In the genomic region with DNA sequence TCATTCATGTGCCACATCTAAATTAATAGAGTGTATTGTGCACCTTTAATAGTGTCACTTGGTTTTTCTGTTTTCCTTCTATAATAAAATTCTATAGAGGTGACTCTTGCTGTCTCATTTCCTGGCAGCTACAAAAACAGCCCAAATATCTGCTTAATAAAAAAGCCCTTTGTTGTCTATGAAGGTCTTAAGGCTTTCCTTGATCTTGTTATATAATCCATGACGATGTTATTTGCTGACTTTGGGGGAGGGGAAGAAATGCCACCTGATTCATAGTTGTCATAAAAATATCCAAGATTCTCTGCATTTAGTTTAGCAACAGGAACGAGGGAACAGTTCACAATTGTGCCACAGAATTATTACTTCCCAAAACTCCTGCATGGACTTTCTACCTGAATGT, we compare ENCODE assay signal across 10 cellular contexts. TPM values are rescaled to one million over a fixed set of nuclear protein-coding genes. Genes with fewer than 3 reads are reported as not detected.
DNase-seq lines count a peak whose midpoint lies in the region; TF ChIP-seq lines count a peak whose summit lies in the region.
"Had no signal": no experiment of that assay in that cellular context is flagged by ENCODE, and none has a peak within 500 bp of the region (broad histone marks: within the 10 kb centered on the region; RNA-seq: fewer than 3 reads in every experiment).

No MANE protein-coding gene starts in this region.

- H4K20me1 ChIP-seq in DOHH2 (ENCODE audit: control insufficient read depth, insufficient read depth, low read depth, low read length) (no peaks in the 10 kb centered on the region), OCI-LY7 (ENCODE audit: insufficient read depth, low read length) (no peaks in the 10 kb centered on the region)

- H3F3A ChIP-seq in DOHH2 (ENCODE audit: control insufficient read depth, insufficient read depth): peaks cover 11% of the 10 kb centered on the region

- H3K27me3 Mint-ChIP-seq in activated CD4-positive, alpha-beta T cell treated with anti-CD3 and anti-CD28 coated beads, Interleukin-2, amount 10 ng/mL, durations not matched to agents 24 days and 14 days: no peaks in the 10 kb centered on the region

- H3K27ac Mint-ChIP-seq in activated CD4-positive, alpha-beta T cell treated with anti-CD3 and anti-CD28 coated beads, Interleukin-2, amount 10 ng/mL, durations not matched to agents 24 days and 14 days: no peak overlapping the region

- H3K4me3 ChIP-seq in DOHH2 (ENCODE audit: low read length): peak overlapping the region; percentile 80
- H3K4me3 ChIP-seq in OCI-LY7 (ENCODE audit: low read depth, low read length, poor library complexity, severe bottlenecking): peak overlapping the region; percentile 72
- H3K4me3 ChIP-seq in epithelial cell of esophagus (ENCODE audit: low read length): no peak overlapping the region
- H3K4me3 ChIP-seq in prostate gland: no peak overlapping the region
- H3K4me3 ChIP-seq: MG63 had no signal

- H3K4me3 Mint-ChIP-seq in activated CD4-positive, alpha-beta T cell treated with anti-CD3 and anti-CD28 coated beads, Interleukin-2, amount 10 ng/mL, durations not matched to agents 24 days and 14 days: no peak overlapping the region

- no peaks in the 10 kb centered on the region for H3K27me3 ChIP-seq in DOHH2 (ENCODE audit: control insufficient read depth, low read length)
- no peaks in the 10 kb centered on the region for H3K27me3 ChIP-seq in prostate gland (replicated peaks; ENCODE audit: insufficient read depth)
- H3K27me3 ChIP-seq: MG63 had no signal

- no peak overlapping the region for H3K27ac ChIP-seq in DOHH2 (ENCODE audit: low read depth, low read length)
- H3K27ac ChIP-seq in OCI-LY7 (ENCODE audit: low read depth, low read length, poor library complexity, severe bottlenecking): peak overlapping the region; percentile 88
- peak overlapping the region; percentile 31 to 84 for H3K27ac ChIP-seq in prostate gland

- peaks cover 8% of the 10 kb centered on the region for H3K4me1 Mint-ChIP-seq in activated CD4-positive, alpha-beta T cell treated with anti-CD3 and anti-CD28 coated beads, Interleukin-2, amount 10 ng/mL, durations not matched to agents 24 days and 14 days

- H3K9me3 ChIP-seq in DOHH2 (ENCODE audit: control insufficient read depth, insufficient read depth, low read length): no peaks in the 10 kb centered on the region
- H3K9me3 ChIP-seq in OCI-LY7 (ENCODE audit: low read length): no peaks in the 10 kb centered on the region
- H3K9me3 ChIP-seq in prostate gland: no peaks in the 10 kb centered on the region
- H3K9me3 ChIP-seq: Caco-2, MG63 had no signal

- TF ChIP-seq CTCF in DOHH2 (IDR thresholded peaks at IDR 0.05; ENCODE audit: low read depth, low read length, poor library complexity, severe bottlenecking) (no peak), OCI-LY7 (conservative IDR thresholded peaks at IDR 0.05; ENCODE audit: low read length) (no peak), epithelial cell of esophagus (IDR thresholded peaks at IDR 0.05; ENCODE audit: insufficient read depth, low read depth, low read length, missing control alignments) (no peak), prostate gland (IDR thresholded peaks at IDR 0.05) (no peak)

- no peaks in the 10 kb centered on the region for H3K9me3 Mint-ChIP-seq in activated CD4-positive, alpha-beta T cell treated with anti-CD3 and anti-CD28 coated beads, Interleukin-2, amount 10 ng/mL, durations not matched to agents 24 days and 14 days

- H3K4me2 ChIP-seq in DOHH2 (ENCODE audit: low read length) (peak overlapping the region; percentile 67), OCI-LY7 (ENCODE audit: low read length) (peak overlapping the region; percentile 91)

- BruUV-seq in OCI-LY7 (replicated peaks; lab: Mats Ljungman, UMichigan): no TSS peak

- DNase-seq in OCI-LY7 (ENCODE audit: low spot score) (no peak), epithelial cell of esophagus (ENCODE audit: low read depth) (peak; percentile 36), prostate gland (ENCODE audit: low spot score) (no peak), T-helper 9 cell (no peak), DMS79 (lab: John Stamatoyannopoulos, UW) (no peak), HT-29 (ENCODE audit: low spot score) (no peak)
- no peak for DNase-seq in activated CD4-positive, alpha-beta T cell treated with anti-CD3 and anti-CD28 coated beads, Interleukin-2, amount 10 ng/mL, durations not matched to agents 24 days and 14 days
- DNase-seq: Caco-2, MG63 had no signal

- H3K4me1 ChIP-seq in DOHH2 (ENCODE audit: control insufficient read depth, low read length) (peaks cover 85% of the 10 kb centered on the region), OCI-LY7 (ENCODE audit: insufficient read depth, low read length, poor library complexity, severe bottlenecking) (peaks cover 91% of the 10 kb centered on the region), prostate gland (replicated peaks) (no peaks in the 10 kb centered on the region)

- H3K36me3 Mint-ChIP-seq in activated CD4-positive, alpha-beta T cell treated with anti-CD3 and anti-CD28 coated beads, Interleukin-2, amount 10 ng/mL, durations not matched to agents 24 days and 14 days (ENCODE audit: low read depth): peaks cover 1% of the 10 kb centered on the region

- intact Hi-C loops in OCI-LY7 (cut with micrococcal nuclease; ENCODE audit: unreplicated experiment) (loop anchor here (2.0 to 5.0 kb wide), 2 partner anchors 133 to 222 kb away; no protein-coding TSS in a partner anchor), prostate gland (cut with DNase I) (no loop called here)
- intact Hi-C loops in activated CD4-positive, alpha-beta T cell treated with anti-CD3 and anti-CD28 coated beads, Interleukin-2, amount 10 ng/mL, durations not matched to agents 24 days and 14 days (cut with micrococcal nuclease): loop anchor here (5.0 kb wide), 1 partner anchor 53 kb away; no protein-coding TSS in a partner anchor

- no peak overlapping the region for H2AFZ ChIP-seq in OCI-LY7 (ENCODE audit: low read length)

- H3K36me3 ChIP-seq in DOHH2 (ENCODE audit: control insufficient read depth, low read length): no peaks in the 10 kb centered on the region
- peaks cover 27% of the 10 kb centered on the region for H3K36me3 ChIP-seq in OCI-LY7 (ENCODE audit: insufficient read depth, low read length)
- no peaks in the 10 kb centered on the region for H3K36me3 ChIP-seq in prostate gland
- H3K36me3 ChIP-seq: MG63 had no signal

- H3K9me2 ChIP-seq in DOHH2 (replicated peaks; ENCODE audit: control insufficient read depth, low read length) (no peaks in the 10 kb centered on the region), OCI-LY7 (ENCODE audit: insufficient read depth, low read length) (no peaks in the 10 kb centered on the region)

- POLR2A ChIA-PET in OCI-LY7 (lab: Charles Lee): interaction anchor here (0.6 to 8.4 kb wide), 6 partner anchors 10 to 277 kb away, joined by 3 to 114 read pairs (median 5); no protein-coding TSS in a partner anchor

- H3K79me2 ChIP-seq in DOHH2 (ENCODE audit: control insufficient read depth, low read length) (peaks cover 25% of the 10 kb centered on the region), OCI-LY7 (ENCODE audit: insufficient read depth, low read depth, low read length) (peaks cover 91% of the 10 kb centered on the region)

- CTCF ChIA-PET in OCI-LY7 (lab: Charles Lee; ENCODE audit: unreplicated experiment): no interaction called here

- WGBS in prostate gland: 23% methylated on average over 2 of the region's 2 CpGs

- no peak for TF ChIP-seq POLR2A in prostate gland (IDR thresholded peaks at IDR 0.05)

RNA-seq across cellular contexts. Expression of a gene that starts 31.3 kb away (rescaled TPM):
- total RNA-seq in OCI-LY7 (2014; rRNA removed; shearing (Covaris generic)): 11.8 and 12.6 TPM in 2 replicates
- total RNA-seq in OCI-LY7 (2022) (21.5 and 31.8 TPM in 2 replicates), prostate gland (10 to 100 TPM; 36.5 to 45.3 TPM)
- 7.6 and 8.8 TPM in 2 replicates for total RNA-seq in activated CD4-positive, alpha-beta T cell treated with anti-CD3 and anti-CD28 coated beads, Interleukin-2, amount 10 ng/mL, durations not matched to agents 24 days and 14 days
- 7.0 and 7.2 TPM in 2 replicates for total RNA-seq in HT-29 (2014; rRNA removed; shearing (Covaris generic))

Comparison
In these comparisons a context has a peak if more than half of its experiments do, and no peak if none do; other contexts are left out.
1. H3K4me3 ChIP-seq: peak in DOHH2 (single experiment) and OCI-LY7 (single experiment); none in epithelial cell of esophagus (single experiment) and prostate gland (0 of 2).